In genomic region chr2:20614201-20615045, GRCh38 we compare ENCODE assay signal across 9 cellular contexts. TPM values are rescaled to one million over a fixed set of nuclear protein-coding genes. Genes with fewer than 3 reads are reported as not detected.
DNase-seq lines count a peak whose midpoint lies in the region; ATAC-seq and TF ChIP-seq lines count a peak whose summit lies in the region.
"Had no signal": no experiment of that assay in that cellular context is flagged by ENCODE, and none has a peak within 500 bp of the region (broad histone marks: within the 10 kb centered on the region; RNA-seq: fewer than 3 reads in every experiment).

No MANE protein-coding gene starts in this region.

- H3K27me3 Mint-ChIP-seq in activated CD4-positive, alpha-beta T cell treated with anti-CD3 and anti-CD28 coated beads for 36 hours, result no peaks in the 10 kb centered on the region

- peaks cover 14% of the 10 kb centered on the region for H3K4me1 ChIP-seq in KMS-11 (ENCODE audit: low read depth, poor library complexity, severe bottlenecking)
- peaks cover 8% of the 10 kb centered on the region for H3K4me1 ChIP-seq in OCI-LY3 (ENCODE audit: low read length)
- H3K4me1 ChIP-seq in right cardiac atrium (ENCODE audit: control insufficient read depth, insufficient read depth, low read length), result peaks cover 74% of the 10 kb centered on the region
- peaks cover 38 to 100% (median 87%) of the 10 kb centered on the region in 6 donors for H3K4me1 ChIP-seq in spleen

- 40% methylated on average over 14 of the region's 14 CpGs for WGBS in right cardiac atrium
- WGBS in spleen, 5 donors, result 77 to 82% (median 81%) methylated on average over 14 of the region's 14 CpGs

- H4K20me1 ChIP-seq in KMS-11 (ENCODE audit: insufficient read depth), result no peaks in the 10 kb centered on the region
- H4K20me1 ChIP-seq in OCI-LY3 (ENCODE audit: insufficient read depth, low read length), result no peaks in the 10 kb centered on the region

- H3K36me3 ChIP-seq in KMS-11 (ENCODE audit: insufficient read depth) (no peaks in the 10 kb centered on the region), OCI-LY3 (replicated peaks; ENCODE audit: low read depth, low read length) (no peaks in the 10 kb centered on the region), spleen (peaks cover 0 to 26% (median 4%) of the 10 kb centered on the region in 6 donors)

- intact Hi-C loops in right cardiac atrium (cut with DNase I), result loop anchor here in 2 of 4 donors (5.0 kb wide), 1 partner anchor 167 kb away; the partner anchor contains the start of gene RHOB (in 2 of the 2)
- intact Hi-C loops in spleen (cut with DNase I; ENCODE audit: low total_unique reads), result no loop called here
- intact Hi-C loops in activated CD4-positive, alpha-beta T cell treated with anti-CD3 and anti-CD28 coated beads for 36 hours (cut with DNase I, micrococcal nuclease), result no loop called here

- no peaks in the 10 kb centered on the region for H3K9me3 ChIP-seq in OCI-LY3 (ENCODE audit: insufficient read depth, low read length)
- H3K9me3 ChIP-seq in right cardiac atrium (ENCODE audit: control insufficient read depth, low read length), result no peaks in the 10 kb centered on the region
- no peaks in the 10 kb centered on the region for H3K9me3 ChIP-seq in spleen
- H3K9me3 ChIP-seq: neutrophil had no signal

- H3K4me3 Mint-ChIP-seq in activated CD4-positive, alpha-beta T cell treated with anti-CD3 and anti-CD28 coated beads for 36 hours, result no peak overlapping the region

- peak overlapping the region; percentile 8; the same call in 1 of the 2 replicates for H2AFZ ChIP-seq in KMS-11 (ENCODE audit: low read depth)
- no peak overlapping the region for H2AFZ ChIP-seq in OCI-LY3 (ENCODE audit: low read depth, low read length)

- H3K4me3 ChIP-seq in KMS-11 (IDR thresholded peaks at IDR 0.05; ENCODE audit: insufficient read depth, low read depth, low read length) (no peak overlapping the region), OCI-LY3 (ENCODE audit: low read length) (no peak overlapping the region), right cardiac atrium (ENCODE audit: low read length) (no peak overlapping the region), spleen (no peak overlapping the region)

- H3K9ac ChIP-seq in KMS-11, result peak overlapping the region; percentile 26; the same call in 1 of the 2 replicates
- H3K9ac ChIP-seq in OCI-LY3 (ENCODE audit: low read length), result no peak overlapping the region

- TF ChIP-seq POLR2A in spleen (IDR thresholded peaks at IDR 0.05), result no peak

- peak; percentile 2 to 11 for ATAC-seq in right cardiac atrium
- ATAC-seq in activated CD4-positive, alpha-beta T cell treated with anti-CD3 and anti-CD28 coated beads for 36 hours, result no peak

- H3K4me2 ChIP-seq in KMS-11 (peak overlapping the region; percentile 50; the same call in 1 of the 2 replicates), OCI-LY3 (ENCODE audit: low read length) (0 out of 2 replicates have a peak overlapping the region, but pooled peaks have one; percentile 0)

- no peaks in the 10 kb centered on the region for H3K9me3 Mint-ChIP-seq in activated CD4-positive, alpha-beta T cell treated with anti-CD3 and anti-CD28 coated beads for 36 hours (ENCODE audit: low read depth)

- POLR2A ChIA-PET in activated CD4-positive, alpha-beta T cell treated with anti-CD3 and anti-CD28 coated beads for 36 hours (lab: Charles Lee), result no interaction called here

- no peak overlapping the region for H3K27ac Mint-ChIP-seq in activated CD4-positive, alpha-beta T cell treated with anti-CD3 and anti-CD28 coated beads for 36 hours

- no peaks in the 10 kb centered on the region for H3K79me2 ChIP-seq in KMS-11 (ENCODE audit: insufficient read depth, low read depth)
- H3K79me2 ChIP-seq in OCI-LY3 (ENCODE audit: low read length), result no peaks in the 10 kb centered on the region

- H3K4me1 Mint-ChIP-seq in activated CD4-positive, alpha-beta T cell treated with anti-CD3 and anti-CD28 coated beads for 36 hours, result no peaks in the 10 kb centered on the region

- H3K27me3 ChIP-seq in KMS-11 (ENCODE audit: insufficient read depth, low read depth) (no peaks in the 10 kb centered on the region), OCI-LY3 (ENCODE audit: low read depth, low read length) (peaks cover 3% of the 10 kb centered on the region; the same call in 1 of the 2 replicates), right cardiac atrium (ENCODE audit: control insufficient read depth, insufficient read depth) (no peaks in the 10 kb centered on the region), spleen (replicated peaks in 1 of 7) (no peaks in the 10 kb centered on the region)
- H3K27me3 ChIP-seq: neutrophil had no signal

- CTCF ChIA-PET in activated CD4-positive, alpha-beta T cell treated with anti-CD3 and anti-CD28 coated beads for 36 hours (lab: Charles Lee), result interaction anchor here (0.9 kb wide), 1 partner anchor 28 kb away, joined by 4 read pairs; no protein-coding TSS in a partner anchor

- DNase-seq in right cardiac atrium (peak; percentile 77 to 87 (median 86)), spleen (peak; percentile 66), NCI-H526 (lab: John Stamatoyannopoulos, UW) (no peak), dermis blood vessel endothelial cell (no peak), cerebellum (ENCODE audit: low spot score) (no peak)
- no peak for DNase-seq in activated CD4-positive, alpha-beta T cell treated with anti-CD3 and anti-CD28 coated beads for 36 hours

- H3K27ac ChIP-seq in KMS-11 (peak overlapping the region; percentile 43), OCI-LY3 (ENCODE audit: low read length) (no peak overlapping the region), right cardiac atrium (ENCODE audit: low read length) (peak overlapping the region; percentile 94), spleen (peak overlapping the region in 5 of 8 donors; percentile 77 to 85 (median 82))
- H3K27ac ChIP-seq: neutrophil had no signal

- no peaks in the 10 kb centered on the region for H3K36me3 Mint-ChIP-seq in activated CD4-positive, alpha-beta T cell treated with anti-CD3 and anti-CD28 coated beads for 36 hours (ENCODE audit: low read depth)

- TF ChIP-seq CTCF in KMS-11 (conservative IDR thresholded peaks at IDR 0.05; ENCODE audit: low read depth, low read length) (no peak), OCI-LY3 (IDR thresholded peaks at IDR 0.05; ENCODE audit: low read depth, low read length) (no peak), spleen (IDR thresholded peaks at IDR 0.05 in 8 of 11, conservative IDR thresholded peaks at IDR 0.05 in 3 of 11) (no peak)

RNA-seq across cellular contexts. Expression of gene HS1BP3, which starts 36.5 kb away (rescaled TPM):
- 10 to 100 TPM; 21.8 to 26.4 (median 25.3) TPM for total RNA-seq in right cardiac atrium
- 29.8 TPM for polyA plus RNA-seq in right cardiac atrium
- total RNA-seq in spleen, result 10 to 100 TPM; 21.1 to 38.0 (median 31.3) TPM
- 10 to 100 TPM in 2 of 3 donors, 1 to 10 TPM in 1; 8.8 to 23.5 (median 13.8) TPM for polyA plus RNA-seq in spleen
- 36.9 and 49.9 TPM in 2 replicates for total RNA-seq in dermis blood vessel endothelial cell
- total RNA-seq in cerebellum, result 10.0 TPM
- total RNA-seq in activated CD4-positive, alpha-beta T cell treated with anti-CD3 and anti-CD28 coated beads for 36 hours, result 1 to 10 TPM; 6.2 to 7.1 TPM

RNA-seq across cellular contexts. Expression of gene GDF7, which starts 52.5 kb away (rescaled TPM):
- total RNA-seq in right cardiac atrium (under 1 TPM; 0.26 to 0.79 (median 0.60) TPM), spleen (1 to 10 TPM in 6 of 7 donors, under 1 TPM in 1; 0.83 to 3.8 (median 2.0) TPM), dermis blood vessel endothelial cell (5.4 and 28.1 TPM in 2 replicates), cerebellum (0.45 TPM)
- polyA plus RNA-seq in right cardiac atrium (0.25 TPM), spleen (1 to 10 TPM in 1 of 3 donors, under 1 TPM in 2; 0.87 to 1.8 (median 0.89) TPM)
- total RNA-seq in activated CD4-positive, alpha-beta T cell treated with anti-CD3 and anti-CD28 coated beads for 36 hours, result under 1 TPM in 1 of 2 experiments, not detected in 1; 0.02 TPM

Comparison
In these comparisons a context has a peak if more than half of its experiments do, and no peak if none do; other contexts are left out.
1. DNase-seq: peak in right cardiac atrium (3 of 3) and spleen (single experiment); none in NCI-H526 (0 of 2), dermis blood vessel endothelial cell (single experiment), cerebellum (single experiment) and activated CD4-positive, alpha-beta T cell treated with anti-CD3 and anti-CD28 coated beads for 36 hours (single experiment).